13 cellular contexts compared by ENCODE assay signal in the genomic region with DNA sequence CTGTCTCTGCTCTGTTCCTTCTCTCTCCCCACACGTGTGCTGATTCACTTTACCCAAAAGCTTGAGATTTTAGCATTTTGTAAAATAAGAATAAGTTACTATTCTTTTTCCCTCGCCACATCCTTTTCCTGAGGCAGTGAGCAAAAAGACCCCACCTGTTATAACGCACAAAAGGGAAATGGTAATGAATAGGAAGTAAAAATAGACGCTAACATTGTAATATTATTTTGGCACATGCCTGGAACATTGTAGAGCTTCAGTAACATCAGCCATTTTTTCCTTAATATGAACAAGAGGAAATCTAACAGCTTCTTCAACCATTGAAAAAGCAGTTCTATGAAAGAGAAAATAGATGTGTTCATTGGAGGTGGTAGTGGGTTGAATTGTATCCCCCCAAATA.
"Had no signal": no experiment of that assay in that cellular context is flagged by ENCODE, and none has a peak within 500 bp of the region (broad histone marks: within the 10 kb centered on the region; RNA-seq: fewer than 3 reads in every experiment).

No MANE protein-coding gene starts in this region.

- DNase-seq: activated CD4-positive, alpha-beta T cell treated with anti-CD3 and anti-CD28 coated beads, Interleukin-2, amount 50 U/mL, for 1 hour; erythroblast; foreskin melanocyte; glutamatergic neuron; ovary; SK-N-SH; stimulated activated CD4-positive, alpha-beta T cell treated with anti-CD3 and anti-CD28 coated beads, Interleukin-4, amount 100 ng/mL, for 24 hours; T-cell; T1000; tibial artery had no signal

- H3K27me3 Mint-ChIP-seq: memory B cell, T-cell had no signal

- ATAC-seq: activated CD4-positive, CD25-positive, alpha-beta regulatory T cell treated with anti-CD3 and anti-CD28 coated beads, Interleukin-2, amount 50 U/mL, for 24 hours; stimulated activated effector memory CD8-positive, alpha-beta T cell treated with anti-CD3 and anti-CD28 coated beads, Interleukin-12 subunit alpha, Interleukin-12 subunit beta, amount 100 ng/mL, for 72 hours; T-cell had no signal

- H3K27ac Mint-ChIP-seq: memory B cell; stimulated activated effector memory CD8-positive, alpha-beta T cell treated with anti-CD3 and anti-CD28 coated beads, Interleukin-12 subunit alpha, Interleukin-12 subunit beta, amount 100 ng/mL, for 72 hours; T-cell had no signal

- H3K9me3 Mint-ChIP-seq: memory B cell; stimulated activated effector memory CD8-positive, alpha-beta T cell treated with anti-CD3 and anti-CD28 coated beads, Interleukin-12 subunit alpha, Interleukin-12 subunit beta, amount 100 ng/mL, for 72 hours; T-cell had no signal

- H3K4me1 Mint-ChIP-seq: stimulated activated effector memory CD8-positive, alpha-beta T cell treated with anti-CD3 and anti-CD28 coated beads, Interleukin-12 subunit alpha, Interleukin-12 subunit beta, amount 100 ng/mL, for 72 hours had no signal

- H3K36me3 Mint-ChIP-seq: memory B cell; stimulated activated effector memory CD8-positive, alpha-beta T cell treated with anti-CD3 and anti-CD28 coated beads, Interleukin-12 subunit alpha, Interleukin-12 subunit beta, amount 100 ng/mL, for 72 hours; T-cell had no signal

- H3K4me3 Mint-ChIP-seq: memory B cell; stimulated activated effector memory CD8-positive, alpha-beta T cell treated with anti-CD3 and anti-CD28 coated beads, Interleukin-12 subunit alpha, Interleukin-12 subunit beta, amount 100 ng/mL, for 72 hours had no signal
